In genomic region chr19:4467835-4468234, GRCh38 we compare ENCODE assay signal across 36 cellular contexts. TPM values are rescaled to one million over a fixed set of nuclear protein-coding genes. Genes with fewer than 3 reads are reported as not detected.
"Had no signal": no experiment of that assay in that cellular context is flagged by ENCODE, and none has a peak within 500 bp of the region (broad histone marks: within the 10 kb centered on the region; RNA-seq: fewer than 3 reads in every experiment).

No MANE protein-coding gene starts in this region.

- H3K4me3 ChIP-seq: ascending aorta, cardiac muscle cell had no signal

- H3K4me3 Mint-ChIP-seq: activated B cell treated with CpG ODN at 0.5 μM for 24 hours; activated CD4-positive, alpha-beta memory T cell treated with anti-CD3 and anti-CD28 coated beads, Interleukin-2, amount 10 ng/mL, durations not matched to agents 7 days and 5 days; activated CD4-positive, alpha-beta T cell treated with anti-CD3 and anti-CD28 coated beads, Interleukin-2, amount 10 ng/mL, durations not matched to agents 24 days and 14 days; activated CD8-positive, alpha-beta T cell treated with anti-CD3 and anti-CD28 coated beads, Interleukin-2, amount 10 ng/mL, durations not matched to agents 7 days and 5 days; activated naive CD4-positive, alpha-beta T cell treated with anti-CD3 and anti-CD28 coated beads, Interleukin-2, amount 10 ng/mL, durations not matched to agents 7 days and 5 days; activated naive CD4-positive, alpha-beta T cell treated with anti-CD3 and anti-CD28 coated beads, Interleukin-2, amount 50 U/mL, for 24 hours; activated naive CD8-positive, alpha-beta T cell; activated naive CD8-positive, alpha-beta T cell treated with anti-CD3 and anti-CD28 coated beads, Interleukin-2, amount 10 ng/mL, durations not matched to agents 7 days and 5 days; activated naive CD8-positive, alpha-beta T cell treated with anti-CD3 and anti-CD28 coated beads, Interleukin-2, amount 50 U/mL, for 24 hours; activated T-cell treated with anti-CD3 and anti-CD28 coated beads, Interleukin-2, amount 50 U/mL, for 24 hours; brain; central memory CD8-positive, alpha-beta T cell; T-helper 1 cell treated with Interleukin-12 subunit alpha and Interleukin-12 subunit beta and Interleukin-4 antibody, amounts not matched to agents 30 μg/mL and 1 μg/mL, for 36 hours; T-helper 2 cell treated with Interferon-gamma antibody and Interleukin-4, amounts not matched to agents 5 μg/mL and 100 μg/mL, for 36 hours had no signal

- H3K36me3 Mint-ChIP-seq: activated naive CD4-positive, alpha-beta T cell treated with anti-CD3 and anti-CD28 coated beads, Interleukin-2, amount 10 ng/mL, durations not matched to agents 7 days and 5 days; activated naive CD4-positive, alpha-beta T cell treated with anti-CD3 and anti-CD28 coated beads, Interleukin-2, amount 50 U/mL, for 24 hours; activated naive CD8-positive, alpha-beta T cell; activated naive CD8-positive, alpha-beta T cell treated with anti-CD3 and anti-CD28 coated beads, Interleukin-2, amount 10 ng/mL, durations not matched to agents 7 days and 5 days; brain had no signal

- H3K27me3 ChIP-seq: ascending aorta, cardiac muscle cell had no signal

- H3K9me3 Mint-ChIP-seq: activated B cell treated with CpG ODN at 0.5 μM for 24 hours; activated CD4-positive, alpha-beta memory T cell treated with anti-CD3 and anti-CD28 coated beads, Interleukin-2, amount 10 ng/mL, durations not matched to agents 7 days and 5 days; activated CD4-positive, alpha-beta T cell treated with anti-CD3 and anti-CD28 coated beads, Interleukin-2, amount 10 ng/mL, durations not matched to agents 24 days and 14 days; activated naive CD4-positive, alpha-beta T cell treated with anti-CD3 and anti-CD28 coated beads, Interleukin-2, amount 10 ng/mL, durations not matched to agents 7 days and 5 days; activated naive CD4-positive, alpha-beta T cell treated with anti-CD3 and anti-CD28 coated beads, Interleukin-2, amount 50 U/mL, for 24 hours; activated naive CD8-positive, alpha-beta T cell treated with anti-CD3 and anti-CD28 coated beads, Interleukin-2, amount 10 ng/mL, durations not matched to agents 7 days and 5 days; activated naive CD8-positive, alpha-beta T cell treated with anti-CD3 and anti-CD28 coated beads, Interleukin-2, amount 50 U/mL, for 24 hours; activated T-cell treated with anti-CD3 and anti-CD28 coated beads, Interleukin-2, amount 50 U/mL, for 24 hours; activated T-helper 2 cell treated with anti-CD3 and anti-CD28 coated beads, Interferon-gamma antibody, Interleukin-2, Interleukin-4, amounts not matched to agents 10 μg/mL and 5 μg/mL and 100 μg/mL, durations not matched to agents 14 hours and 24 hours and 36 hours; brain; central memory CD8-positive, alpha-beta T cell; T-helper 1 cell treated with Interleukin-12 subunit alpha and Interleukin-12 subunit beta and Interleukin-4 antibody, amounts not matched to agents 30 μg/mL and 1 μg/mL, for 36 hours; T-helper 2 cell treated with Interferon-gamma antibody and Interleukin-4, amounts not matched to agents 5 μg/mL and 100 μg/mL, for 36 hours had no signal

- H3K27ac Mint-ChIP-seq: activated B cell treated with CpG ODN at 0.5 μM for 24 hours; activated CD4-positive, alpha-beta memory T cell treated with anti-CD3 and anti-CD28 coated beads, Interleukin-2, amount 10 ng/mL, durations not matched to agents 7 days and 5 days; activated CD4-positive, alpha-beta T cell treated with anti-CD3 and anti-CD28 coated beads, Interleukin-2, amount 10 ng/mL, durations not matched to agents 24 days and 14 days; activated CD8-positive, alpha-beta T cell treated with anti-CD3 and anti-CD28 coated beads, Interleukin-2, amount 10 ng/mL, durations not matched to agents 7 days and 5 days; activated naive CD4-positive, alpha-beta T cell treated with anti-CD3 and anti-CD28 coated beads, Interleukin-2, amount 10 ng/mL, durations not matched to agents 7 days and 5 days; activated naive CD4-positive, alpha-beta T cell treated with anti-CD3 and anti-CD28 coated beads, Interleukin-2, amount 50 U/mL, for 24 hours; activated naive CD8-positive, alpha-beta T cell; activated naive CD8-positive, alpha-beta T cell treated with anti-CD3 and anti-CD28 coated beads, Interleukin-2, amount 10 ng/mL, durations not matched to agents 7 days and 5 days; activated naive CD8-positive, alpha-beta T cell treated with anti-CD3 and anti-CD28 coated beads, Interleukin-2, amount 50 U/mL, for 24 hours; activated T-cell treated with anti-CD3 and anti-CD28 coated beads, Interleukin-2, amount 50 U/mL, for 24 hours; activated T-helper 2 cell treated with anti-CD3 and anti-CD28 coated beads, Interferon-gamma antibody, Interleukin-2, Interleukin-4, amounts not matched to agents 10 μg/mL and 5 μg/mL and 100 μg/mL, durations not matched to agents 14 hours and 24 hours and 36 hours; brain; T-helper 1 cell treated with Interleukin-12 subunit alpha and Interleukin-12 subunit beta and Interleukin-4 antibody, amounts not matched to agents 30 μg/mL and 1 μg/mL, for 36 hours; T-helper 2 cell treated with Interferon-gamma antibody and Interleukin-4, amounts not matched to agents 5 μg/mL and 100 μg/mL, for 36 hours had no signal

- H3K27ac ChIP-seq: ascending aorta, cardiac muscle cell, VCaP had no signal

- H3K4me1 Mint-ChIP-seq: activated naive CD4-positive, alpha-beta T cell treated with anti-CD3 and anti-CD28 coated beads, Interleukin-2, amount 10 ng/mL, durations not matched to agents 7 days and 5 days had no signal

- H3K36me3 ChIP-seq: ascending aorta, cardiac muscle cell had no signal

- H3K27me3 Mint-ChIP-seq: activated B cell treated with CpG ODN at 0.5 μM for 24 hours; activated CD4-positive, alpha-beta memory T cell treated with anti-CD3 and anti-CD28 coated beads, Interleukin-2, amount 10 ng/mL, durations not matched to agents 7 days and 5 days; activated CD4-positive, alpha-beta T cell treated with anti-CD3 and anti-CD28 coated beads, Interleukin-2, amount 10 ng/mL, durations not matched to agents 24 days and 14 days; activated naive CD4-positive, alpha-beta T cell treated with anti-CD3 and anti-CD28 coated beads, Interleukin-2, amount 10 ng/mL, durations not matched to agents 7 days and 5 days; activated naive CD4-positive, alpha-beta T cell treated with anti-CD3 and anti-CD28 coated beads, Interleukin-2, amount 50 U/mL, for 24 hours; activated naive CD8-positive, alpha-beta T cell; activated naive CD8-positive, alpha-beta T cell treated with anti-CD3 and anti-CD28 coated beads, Interleukin-2, amount 10 ng/mL, durations not matched to agents 7 days and 5 days; activated naive CD8-positive, alpha-beta T cell treated with anti-CD3 and anti-CD28 coated beads, Interleukin-2, amount 50 U/mL, for 24 hours; activated T-cell treated with anti-CD3 and anti-CD28 coated beads, Interleukin-2, amount 50 U/mL, for 24 hours; central memory CD8-positive, alpha-beta T cell had no signal

- DNase-seq: activated B cell treated with CpG ODN at 0.5 μM for 24 hours; activated CD4-positive, alpha-beta memory T cell treated with anti-CD3 and anti-CD28 coated beads, Interleukin-2, amount 10 ng/mL, durations not matched to agents 7 days and 5 days; activated CD4-positive, alpha-beta T cell treated with anti-CD3 and anti-CD28 coated beads for 1 hour; activated CD4-positive, alpha-beta T cell treated with anti-CD3 and anti-CD28 coated beads for 4 hours; activated CD4-positive, alpha-beta T cell treated with anti-CD3 and anti-CD28 coated beads, Interleukin-2, amount 10 ng/mL, durations not matched to agents 24 days and 14 days; activated CD4-positive, alpha-beta T cell treated with anti-CD3 and anti-CD28 coated beads, Interleukin-2, amount 50 U/mL, for 1 hour; activated CD4-positive, alpha-beta T cell treated with anti-CD3 and anti-CD28 coated beads, Interleukin-2, amount 50 U/mL, for 48 hours; activated CD8-positive, alpha-beta memory T cell treated with anti-CD3 and anti-CD28 coated beads for 24 hours; activated CD8-positive, alpha-beta memory T cell treated with anti-CD3 and anti-CD28 coated beads, Interleukin-2, amount 50 U/mL, for 48 hours; activated CD8-positive, alpha-beta T cell treated with anti-CD3 and anti-CD28 coated beads, Interleukin-2, amount 10 ng/mL, durations not matched to agents 7 days and 5 days; activated effector memory CD4-positive, alpha-beta T cell treated with Interleukin-2 at 50 U/mL for 16 hours; activated gamma-delta T cell; activated naive CD4-positive, alpha-beta T cell treated with anti-CD3 and anti-CD28 coated beads, Interleukin-2, amount 10 ng/mL, durations not matched to agents 7 days and 5 days; activated naive CD4-positive, alpha-beta T cell treated with Interleukin-2 at 50 U/mL for 16 hours; activated naive CD8-positive, alpha-beta T cell treated with anti-CD3 and anti-CD28 coated beads, Interleukin-2, amount 10 ng/mL, durations not matched to agents 7 days and 5 days; activated naive CD8-positive, alpha-beta T cell treated with anti-CD3 and anti-CD28 coated beads, Interleukin-2, amount 50 U/mL, for 24 hours; activated T-cell treated with anti-CD3 and anti-CD28 coated beads, Interleukin-2, amount 50 U/mL, for 24 hours; activated T-cell treated with anti-CD3 and anti-CD28 coated beads, Interleukin-2, amount 50 U/mL, for 48 hours; amygdala; anterior cingulate cortex; caudate nucleus; cerebellar nuclear complex; T-helper 1 cell; T-helper 2 cell; T-helper 9 cell had no signal

- H3K9me3 ChIP-seq: ascending aorta had no signal

- ATAC-seq: activated CD4-positive, CD25-positive, alpha-beta regulatory T cell treated with anti-CD3 and anti-CD28 coated beads, Interleukin-2, amount 50 U/mL, for 24 hours; activated CD8-positive, alpha-beta T cell treated with anti-CD3 and anti-CD28 coated beads, Interleukin-2, amount 10 ng/mL, durations not matched to agents 7 days and 5 days; activated naive CD8-positive, alpha-beta T cell treated with anti-CD3 and anti-CD28 coated beads, Interleukin-2, amount 50 U/mL, for 24 hours had no signal

RNA-seq across cellular contexts. Expression of gene PLIN4, which starts 50.5 kb away (rescaled TPM):
- total RNA-seq: activated B cell treated with CpG ODN at 0.5 μM for 24 hours; activated CD4-positive, alpha-beta memory T cell treated with anti-CD3 and anti-CD28 coated beads, Interleukin-2, amount 10 ng/mL, durations not matched to agents 7 days and 5 days; activated CD4-positive, alpha-beta T cell treated with anti-CD3 and anti-CD28 coated beads, Interleukin-2, amount 10 ng/mL, durations not matched to agents 24 days and 14 days; activated CD8-positive, alpha-beta T cell treated with anti-CD3 and anti-CD28 coated beads, Interleukin-2, amount 10 ng/mL, durations not matched to agents 7 days and 5 days had no signal
